In genomic region chr22:47125603-47126002, GRCh38 we compare ENCODE assay signal across 17 cellular contexts.
DNase-seq lines count a peak whose midpoint lies in the region; ATAC-seq and TF ChIP-seq lines count a peak whose summit lies in the region.
"Had no signal": no experiment of that assay in that cellular context is flagged by ENCODE, and none has a peak within 500 bp of the region (broad histone marks: within the 10 kb centered on the region; RNA-seq: fewer than 3 reads in every experiment).

No MANE protein-coding gene starts in this region.

- no peaks in the 10 kb centered on the region for H3K27me3 ChIP-seq in kidney epithelial cell (ENCODE audit: control insufficient read depth, insufficient read depth, low read length)
- H3K27me3 ChIP-seq: body of pancreas, heart right ventricle had no signal

- no peak for ATAC-seq in GM18870 (IDR thresholded peaks at IDR 0.05; ENCODE audit: unreplicated experiment)
- ATAC-seq: body of pancreas, left ventricle myocardium superior had no signal

- H3K36me3 ChIP-seq in kidney epithelial cell (ENCODE audit: control insufficient read depth, insufficient read depth, low read length): no peaks in the 10 kb centered on the region
- H3K36me3 ChIP-seq: thoracic aorta had no signal

- peak; percentile 33 for TF ChIP-seq CTCF in AG09309 (IDR thresholded peaks at IDR 0.05; ENCODE audit: control insufficient read depth, insufficient read depth, low read depth, low read length, missing control alignments)
- TF ChIP-seq CTCF in GM12865 (IDR thresholded peaks at IDR 0.05; ENCODE audit: insufficient read depth, low read depth, low read length, missing control alignments): peak; percentile 22
- peak; percentile 25; the same call in 1 of the 2 replicates for TF ChIP-seq CTCF in WI38 (IDR thresholded peaks at IDR 0.05; ENCODE audit: low read depth, low read length)
- TF ChIP-seq CTCF in kidney epithelial cell (IDR thresholded peaks at IDR 0.05; ENCODE audit: insufficient read depth, low read length, poor library complexity, severe bottlenecking): peak; percentile 7
- TF ChIP-seq CTCF in coronary artery (IDR thresholded peaks at IDR 0.05): no peak

- DNase-seq in AG09309 (ENCODE audit: low read depth): no peak
- peak; percentile 18 for DNase-seq in GM12865 (ENCODE audit: low read depth)
- no peak for DNase-seq in kidney epithelial cell (ENCODE audit: low read depth)
- DNase-seq in coronary artery (ENCODE audit: low spot score): no peak
- no peak for DNase-seq in NOMO-1 (lab: John Stamatoyannopoulos, UW; ENCODE audit: unreplicated experiment in 2 of 2)
- no peak for DNase-seq in H4 (ENCODE audit: low spot score)
- DNase-seq: activated CD4-positive, CD25-positive, alpha-beta regulatory T cell; activated T-cell treated with anti-CD3 and anti-CD28 coated beads, Interleukin-2, amount 50 U/mL, for 48 hours; heart right ventricle; left ventricle myocardium superior; NCI-H526; SIG-M5; small intestine had no signal

- H3K27ac ChIP-seq in coronary artery: no peak overlapping the region
- H3K27ac ChIP-seq: body of pancreas, heart right ventricle, thoracic aorta had no signal

- no peak overlapping the region for H3K4me3 ChIP-seq in AG09309 (ENCODE audit: control insufficient read depth, low read depth, low read length)
- H3K4me3 ChIP-seq in GM12865 (ENCODE audit: low read depth, low read length): no peak overlapping the region
- no peak overlapping the region for H3K4me3 ChIP-seq in WI38 (ENCODE audit: low read depth, low read length)
- H3K4me3 ChIP-seq in kidney epithelial cell (ENCODE audit: low read depth, low read length): no peak overlapping the region
- H3K4me3 ChIP-seq in coronary artery: no peak overlapping the region
- H3K4me3 ChIP-seq: body of pancreas, heart right ventricle, thoracic aorta had no signal
